10 cellular contexts compared by ENCODE assay signal in the genomic region with DNA sequence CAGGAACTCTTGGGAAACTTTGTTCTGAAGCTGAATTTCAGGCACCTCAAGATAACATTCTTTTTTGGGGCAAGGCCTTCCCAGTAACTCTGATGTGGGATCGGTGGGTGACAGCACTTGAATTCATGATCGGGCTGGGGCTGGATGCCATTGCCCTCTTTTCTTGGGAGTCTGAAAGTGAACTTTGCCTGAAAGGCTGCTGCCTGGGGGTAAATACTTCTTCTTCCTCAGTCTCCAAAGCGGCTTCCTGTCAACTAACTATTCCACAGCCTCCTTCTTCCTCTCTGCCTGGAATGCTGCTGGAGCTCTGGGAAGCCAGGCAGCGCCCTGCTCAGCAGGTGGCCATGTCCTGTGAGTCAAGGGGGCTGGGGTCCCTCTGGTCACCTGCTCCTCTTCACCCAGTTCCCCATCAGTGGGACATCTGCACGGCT.
DNase-seq lines count a peak whose midpoint lies in the region; ATAC-seq and TF ChIP-seq lines count a peak whose summit lies in the region.
"Had no signal": no experiment of that assay in that cellular context is flagged by ENCODE, and none has a peak within 500 bp of the region (broad histone marks: within the 10 kb centered on the region; RNA-seq: fewer than 3 reads in every experiment).

No MANE protein-coding gene starts in this region.

- no peak overlapping the region for H2BK5ac ChIP-seq in mesenchymal stem cell (ENCODE audit: low read depth, low read length, poor library complexity, severe bottlenecking)

- H2BK120ac ChIP-seq in mesenchymal stem cell (ENCODE audit: low read depth, low read length) = peak overlapping the region; percentile 98

- POLR2A ChIA-PET in naive thymus-derived CD8-positive, alpha-beta T cell (lab: Charles Lee) = no interaction called here

- TF ChIP-seq CTCF in brain microvascular endothelial cell (IDR thresholded peaks at IDR 0.05; ENCODE audit: low read depth, low read length, missing control alignments) (no peak), BE2C (IDR thresholded peaks at IDR 0.05; ENCODE audit: low read depth, low read length) (no peak), GM10266 (IDR thresholded peaks at IDR 0.05; ENCODE audit: control insufficient read depth, insufficient read depth, low read depth, missing control alignments) (no peak)

- no peak overlapping the region for H3K23ac ChIP-seq in mesenchymal stem cell (ENCODE audit: low read length in 2 of 2)

- H3K79me1 ChIP-seq in mesenchymal stem cell (replicated peaks; ENCODE audit: low read length, poor library complexity, severe bottlenecking) = no peaks in the 10 kb centered on the region

- H3K4me2 ChIP-seq in mesenchymal stem cell (ENCODE audit: low read length, poor library complexity, severe bottlenecking) = peak overlapping the region; percentile 30

- no peaks in the 10 kb centered on the region for H3K27me3 Mint-ChIP-seq in naive thymus-derived CD8-positive, alpha-beta T cell

- DNase-seq in brain microvascular endothelial cell (no peak), mesenchymal stem cell (no peak), BE2C (no peak), GM10266 (ENCODE audit: extremely low spot score) (no peak)
- DNase-seq in stimulated activated CD4-positive, alpha-beta T cell treated with anti-CD3 and anti-CD28 coated beads, Interleukin-2, amount 100 ng/mL, for 24 hours = no peak
- DNase-seq in naive thymus-derived CD8-positive, alpha-beta T cell = no peak
- DNase-seq: activated naive CD4-positive, alpha-beta T cell treated with anti-CD3 and anti-CD28 coated beads, Interleukin-2, amount 10 ng/mL, durations not matched to agents 7 days and 5 days had no signal

- peak overlapping the region; percentile 84 for H4K91ac ChIP-seq in mesenchymal stem cell (ENCODE audit: low read length)

- peak overlapping the region; percentile 81 to 98 for H3K18ac ChIP-seq in mesenchymal stem cell (ENCODE audit: low read depth in 1 of 2, low read length in 2 of 2)

- H2BK15ac ChIP-seq in mesenchymal stem cell (ENCODE audit: low read depth, poor library complexity, severe bottlenecking) = peak overlapping the region; percentile 55

- no peaks in the 10 kb centered on the region for H3K9me3 Mint-ChIP-seq in naive thymus-derived CD8-positive, alpha-beta T cell
- H3K9me3 Mint-ChIP-seq: activated naive CD4-positive, alpha-beta T cell treated with anti-CD3 and anti-CD28 coated beads, Interleukin-2, amount 10 ng/mL, durations not matched to agents 7 days and 5 days had no signal

- H3K27ac Mint-ChIP-seq in naive thymus-derived CD8-positive, alpha-beta T cell = peak overlapping the region in 2 of 10 donors; percentile 65 to 67
- H3K27ac Mint-ChIP-seq: activated naive CD4-positive, alpha-beta T cell treated with anti-CD3 and anti-CD28 coated beads, Interleukin-2, amount 10 ng/mL, durations not matched to agents 7 days and 5 days had no signal

- no peak overlapping the region for H2AFZ ChIP-seq in mesenchymal stem cell (ENCODE audit: low read depth, low read length)

- peak overlapping the region; percentile 14 for H2AK5ac ChIP-seq in mesenchymal stem cell (ENCODE audit: low read length, severe bottlenecking)

- H3K27me3 ChIP-seq in HUES6 (ENCODE audit: control insufficient read depth, insufficient read depth, low read length) (no peaks in the 10 kb centered on the region), brain microvascular endothelial cell (replicated peaks) (no peaks in the 10 kb centered on the region), mesenchymal stem cell (ENCODE audit: control insufficient read depth in 1 of 2, insufficient read depth in 1 of 2, low read length in 2 of 2) (no peaks in the 10 kb centered on the region), BE2C (no peaks in the 10 kb centered on the region)

- peak overlapping the region; percentile 59 to 98 for H2BK12ac ChIP-seq in mesenchymal stem cell (ENCODE audit: low read length in 2 of 2)

- H3K4me3 Mint-ChIP-seq in naive thymus-derived CD8-positive, alpha-beta T cell = no peak overlapping the region
- H3K4me3 Mint-ChIP-seq: activated naive CD4-positive, alpha-beta T cell treated with anti-CD3 and anti-CD28 coated beads, Interleukin-2, amount 10 ng/mL, durations not matched to agents 7 days and 5 days had no signal

- peak overlapping the region; percentile 69 for H4K8ac ChIP-seq in mesenchymal stem cell (ENCODE audit: low read length)

- 72% methylated on average over 5 of the region's 5 CpGs for WGBS in mesenchymal stem cell

- no peak for ATAC-seq in naive thymus-derived CD8-positive, alpha-beta T cell

- no peaks in the 10 kb centered on the region for H3K9me3 ChIP-seq in HUES6 (ENCODE audit: control insufficient read depth, insufficient read depth, low read depth, low read length)
- no peaks in the 10 kb centered on the region for H3K9me3 ChIP-seq in mesenchymal stem cell (ENCODE audit: control insufficient read depth, low read length)
- no peaks in the 10 kb centered on the region for H3K9me3 ChIP-seq in BE2C
- H3K9me3 ChIP-seq: mucosa of descending colon had no signal

- peaks cover 2 to 5% (median 5%) of the 10 kb centered on the region in 4 donors for H3K4me1 Mint-ChIP-seq in naive thymus-derived CD8-positive, alpha-beta T cell

- H3K4me1 ChIP-seq in HUES6 (ENCODE audit: control insufficient read depth, insufficient read depth, low read length) (peaks cover 23% of the 10 kb centered on the region), mesenchymal stem cell (ENCODE audit: control insufficient read depth, insufficient read depth, low read depth, low read length) (peaks cover 17% of the 10 kb centered on the region), BE2C (no peaks in the 10 kb centered on the region; the same call in none of the 2 replicates)

- H3K4me3 ChIP-seq in HUES6 (ENCODE audit: low read depth, low read length) (no peak overlapping the region), brain microvascular endothelial cell (ENCODE audit: low read depth, low read length) (no peak overlapping the region), mesenchymal stem cell (ENCODE audit: insufficient read depth in 1 of 2, low read depth in 1 of 2, low read length in 2 of 2) (peak overlapping the region in 1 of 2 experiments; percentile 52), BE2C (ENCODE audit: low read depth, low read length) (no peak overlapping the region)
- H3K4me3 ChIP-seq: mucosa of descending colon had no signal

- H3K36me3 ChIP-seq in HUES6 (ENCODE audit: control insufficient read depth, insufficient read depth, low read length) = no peaks in the 10 kb centered on the region
- no peaks in the 10 kb centered on the region for H3K36me3 ChIP-seq in brain microvascular endothelial cell (replicated peaks)
- H3K36me3 ChIP-seq in mesenchymal stem cell (ENCODE audit: control insufficient read depth in 1 of 2, insufficient read depth in 2 of 2, low read depth in 1 of 2, low read length in 2 of 2) = no peaks in the 10 kb centered on the region
- no peaks in the 10 kb centered on the region for H3K36me3 ChIP-seq in BE2C

- H3K4ac ChIP-seq in mesenchymal stem cell (ENCODE audit: low read depth in 1 of 2, low read length in 2 of 2) = peak overlapping the region; percentile 75 to 95

- H3K36me3 Mint-ChIP-seq in naive thymus-derived CD8-positive, alpha-beta T cell = peaks cover 0 to 4% (median 2%) of the 10 kb centered on the region in 3 donors
- H3K36me3 Mint-ChIP-seq: activated naive CD4-positive, alpha-beta T cell treated with anti-CD3 and anti-CD28 coated beads, Interleukin-2, amount 10 ng/mL, durations not matched to agents 7 days and 5 days had no signal

- peak overlapping the region in 1 of 2 experiments; percentile 96 for H3K14ac ChIP-seq in mesenchymal stem cell (ENCODE audit: low read length in 2 of 2)

- H3K9ac ChIP-seq in HUES6 (ENCODE audit: low read length) = peak overlapping the region; percentile 39
- H3K9ac ChIP-seq in mesenchymal stem cell (ENCODE audit: low read length) = peak overlapping the region; percentile 92

- in situ Hi-C loops in brain microvascular endothelial cell (cut with HindIII; ENCODE audit: low pct_ligation_motif_present, low sequenced_read_pairs) = no loop called here

- no peak overlapping the region for H3K27ac ChIP-seq in HUES6 (ENCODE audit: low read depth, low read length)
- peak overlapping the region; percentile 99 for H3K27ac ChIP-seq in brain microvascular endothelial cell
- H3K27ac ChIP-seq in mesenchymal stem cell (ENCODE audit: low read length, poor library complexity, severe bottlenecking) = peak overlapping the region; percentile 62
- H3K27ac ChIP-seq in temporal lobe (ENCODE audit: low read depth, low read length) = peak overlapping the region; percentile 64
